34 cellular contexts compared by ENCODE assay signal in genomic region chr6:162358625-162359024, GRCh38.
"Had no signal": no experiment of that assay in that cellular context is flagged by ENCODE, and none has a peak within 500 bp of the region (broad histone marks: within the 10 kb centered on the region; RNA-seq: fewer than 3 reads in every experiment).

No MANE protein-coding gene starts in this region.

- H3K9me3 ChIP-seq: MG63 had no signal

- H3K27me3 ChIP-seq: MG63 had no signal

- H3K36me3 ChIP-seq: MG63 had no signal

- H3K4me3 ChIP-seq: MG63 had no signal

- DNase-seq: Karpas-422, Kasumi-1, MG63, MM.1S, MV-4-11, NCI-H1048, NCI-H1092, NCI-H1092 treated with DMSO at 0.1 percent for 48 hours, NCI-H1105, NCI-H1105 treated with DMSO at 0.1 percent for 48 hours, NCI-H1417, NCI-H1417 treated with DMSO at 0.1 percent for 48 hours, NCI-H1436, NCI-H1436 treated with DMSO at 0.1 percent for 48 hours, NCI-H146, NCI-H1694, NCI-H1694 treated with DMSO at 0.1 percent for 48 hours, NCI-H187, NCI-H187 treated with DMSO at 0.1 percent for 48 hours, NCI-H1930, NCI-H2029, NCI-H2029 treated with DMSO at 0.1 percent for 48 hours, NCI-H2081, NCI-H2081 treated with DMSO at 0.1 percent for 48 hours, NCI-H2107, NCI-H2171, NCI-H2171 treated with DMSO at 0.1 percent for 48 hours, NCI-H2227 treated with DMSO at 0.1 percent for 48 hours, NCI-H226, NCI-H345, NCI-H446, NCI-H446 treated with DMSO at 0.1 percent for 48 hours, NCI-H510A, NCI-H510A treated with DMSO at 0.1 percent for 48 hours had no signal
